Comparison of ENCODE assay signal across 20 cellular contexts in genomic region chr12:51401486-51401885, GRCh38. TPM values are rescaled to one million over a fixed set of nuclear protein-coding genes. Genes with fewer than 3 reads are reported as not detected.
DNase-seq lines count a peak whose midpoint lies in the region; ATAC-seq, FAIRE-seq and TF ChIP-seq lines count a peak whose summit lies in the region.
"Had no signal": no experiment of that assay in that cellular context is flagged by ENCODE, and none has a peak within 500 bp of the region (broad histone marks: within the 10 kb centered on the region; RNA-seq: fewer than 3 reads in every experiment).

No MANE protein-coding gene starts in this region.

- CTCF ChIA-PET in K562 (lab: Yijun Ruan, JAX; ENCODE audit: low intra/inter-chr PET ratio) = no interaction called here

- H3K4me1 ChIP-seq in K562 (replicated peaks in 1 of 2; ENCODE audit: control insufficient read depth in 2 of 2, insufficient read depth in 2 of 2, low read length in 2 of 2) (peaks cover 2 to 5% of the 10 kb centered on the region in 2 experiments; a peak in 2 of 5 replicates), endodermal cell (ENCODE audit: control insufficient read depth, insufficient read depth, low read length) (peaks cover 3% of the 10 kb centered on the region), neuronal stem cell (ENCODE audit: control insufficient read depth in 2 of 2, insufficient read depth in 1 of 2, low read depth in 1 of 2, low read length in 2 of 2) (no peaks in the 10 kb centered on the region)

- no peak overlapping the region for H2BK5ac ChIP-seq in neuronal stem cell (ENCODE audit: low read length)

- no peak overlapping the region for H3K27ac Mint-ChIP-seq in endodermal cell
- H3K27ac Mint-ChIP-seq: CD4-positive, alpha-beta T cell had no signal

- no TSS peak for BruUV-seq in K562 (replicated peaks; lab: Mats Ljungman, UMichigan)

- POLR2A ChIA-PET in K562 (lab: Yijun Ruan, JAX) = interaction anchor here (1.3 kb wide), 1 partner anchor 15 kb away, joined by 4 read pairs; no protein-coding TSS in a partner anchor

- no peaks in the 10 kb centered on the region for H3K27me3 Mint-ChIP-seq in endodermal cell (ENCODE audit: insufficient read depth)
- H3K27me3 Mint-ChIP-seq: CD4-positive, alpha-beta T cell had no signal

- peak overlapping the region; percentile 71 for H2BK15ac ChIP-seq in neuronal stem cell (ENCODE audit: low read length)

- no peak for DNase-seq in K562 (ENCODE audit: extremely low read depth in 1 of 4, low spot score in 3 of 4)
- DNase-seq in endodermal cell = peak; percentile 29
- DNase-seq in neuronal stem cell (ENCODE audit: low spot score) = no peak
- DNase-seq in dermis blood vessel endothelial cell = no peak
- no peak for DNase-seq in left cardiac atrium
- DNase-seq in omental fat pad (ENCODE audit: low spot score) = no peak
- DNase-seq in DMS53 treated with DMSO at 0.1 percent for 48 hours (lab: John Stamatoyannopoulos, UW; ENCODE audit: unreplicated experiment) = no peak
- DNase-seq: ACHN; Calu3; CD4-positive, alpha-beta T cell; DND-41; EL; HCEC 1CT had no signal

- H3K79me2 ChIP-seq in K562 (ENCODE audit: control insufficient read depth, insufficient read depth, low read length) = no peaks in the 10 kb centered on the region

- H3K27ac ChIP-seq in K562 (ENCODE audit: extremely low read depth, low read depth, low read length) = no peak overlapping the region
- H3K27ac ChIP-seq in endodermal cell (ENCODE audit: low read depth, low read length) = no peak overlapping the region
- H3K27ac ChIP-seq in neuronal stem cell (replicated peaks; ENCODE audit: low read length) = no peak overlapping the region
- H3K27ac ChIP-seq: C4-2B had no signal

- WGBS in K562 (ENCODE audit: insufficient coverage, low coverage, missing lambda C conversion rate) = 62% methylated on average over 13 of the region's 13 CpGs
- 93 to 97% methylated on average over 13 of the region's 13 CpGs for whole genome bisulfite sequencing in endodermal cell (ENCODE audit: insufficient coverage in 1 of 2, insufficient read length in 1 of 2), 2 experiments
- no CpG with 5 or more reads among the region's 13 CpGs for WGBS in neuronal stem cell (ENCODE audit: extremely low coverage in 2 of 2, insufficient read length in 2 of 2, insufficient replicate concordance in 1 of 2), 2 donors

- H3K4me2 ChIP-seq in K562 (ENCODE audit: insufficient read depth, low read length) = no peak overlapping the region
- no peak overlapping the region for H3K4me2 ChIP-seq in neuronal stem cell (ENCODE audit: insufficient read depth, low read length, poor library complexity, severe bottlenecking)

- ATAC-seq in K562 = no peak
- ATAC-seq in left cardiac atrium = no peak
- no peak for ATAC-seq in omental fat pad (ENCODE audit: low FRiP score)
- ATAC-seq: GM12878 had no signal

- peak overlapping the region; percentile 28 for H2AK5ac ChIP-seq in neuronal stem cell (ENCODE audit: low read depth, low read length)

- H3K23ac ChIP-seq in neuronal stem cell (ENCODE audit: low read depth, low read length, poor library complexity) = no peak overlapping the region

- no peaks in the 10 kb centered on the region for H3K79me1 ChIP-seq in neuronal stem cell (ENCODE audit: low read depth, low read length)

- no peak overlapping the region for H3K4me3 Mint-ChIP-seq in endodermal cell
- H3K4me3 Mint-ChIP-seq: CD4-positive, alpha-beta T cell had no signal

- H3K9ac ChIP-seq in K562 (ENCODE audit: insufficient read depth in 1 of 2, low read depth in 2 of 2, low read length in 2 of 2) (no peak overlapping the region), endodermal cell (ENCODE audit: extremely low read depth, low read length, poor library complexity, severe bottlenecking) (no peak overlapping the region), neuronal stem cell (ENCODE audit: low read depth, low read length, poor library complexity) (no peak overlapping the region)

- no peaks in the 10 kb centered on the region for H4K20me1 ChIP-seq in K562 (replicated peaks; ENCODE audit: control insufficient read depth, insufficient read depth, low read length)

- H3K9me3 Mint-ChIP-seq in endodermal cell = no peaks in the 10 kb centered on the region
- H3K9me3 Mint-ChIP-seq: CD4-positive, alpha-beta T cell had no signal

- TF ChIP-seq CTCF in K562 (IDR thresholded peaks at IDR 0.05 in 2 of 3, conservative IDR thresholded peaks at IDR 0.05 in 1 of 3; ENCODE audit: insufficient read depth in 2 of 3, low read depth in 1 of 3, low read length in 3 of 3) (no peak), endodermal cell (conservative IDR thresholded peaks at IDR 0.05) (no peak), omental fat pad (IDR thresholded peaks at IDR 0.05) (no peak)

- no peak for TF ChIP-seq RAD21 in K562 (CRISPR knock-in tag; conservative IDR thresholded peaks at IDR 0.05 in 1 of 2, IDR thresholded peaks at IDR 0.05 in 1 of 2)

- H4K91ac ChIP-seq in neuronal stem cell (ENCODE audit: low read depth, low read length, poor library complexity) = no peak overlapping the region

- TF ChIP-seq POLR2A in K562 (conservative IDR thresholded peaks at IDR 0.05) = no peak

- no peaks in the 10 kb centered on the region for H3K9me1 ChIP-seq in K562 (ENCODE audit: control insufficient read depth, insufficient read depth, low read length)

- TF ChIP-seq EP300 in K562 (IDR thresholded peaks at IDR 0.05; ENCODE audit: low read length) = no peak

- H3K14ac ChIP-seq in neuronal stem cell (ENCODE audit: low read length) = no peak overlapping the region

- no peak overlapping the region for H2BK12ac ChIP-seq in neuronal stem cell (ENCODE audit: low read length)

- no peaks in the 10 kb centered on the region for H3K9me3 ChIP-seq in K562 (replicated peaks; ENCODE audit: control insufficient read depth, insufficient read depth, low read depth, low read length)
- no peaks in the 10 kb centered on the region for H3K9me3 ChIP-seq in endodermal cell (ENCODE audit: control insufficient read depth, low read length)
- H3K9me3 ChIP-seq in neuronal stem cell (replicated peaks in 1 of 2; ENCODE audit: control insufficient read depth in 2 of 2, insufficient read depth in 1 of 2, low read depth in 1 of 2, low read length in 2 of 2) = no peaks in the 10 kb centered on the region

- peak overlapping the region; percentile 23 for H4K8ac ChIP-seq in neuronal stem cell (ENCODE audit: low read depth, low read length)

- no peak overlapping the region for H2BK120ac ChIP-seq in neuronal stem cell (ENCODE audit: low read depth, low read length)

- in situ Hi-C loops in K562 (cut with MboI) = loop anchor here (25.0 kb wide), 1 partner anchor 611 kb away; the partner anchor contains the start of gene TAMALIN

- H3K4me1 Mint-ChIP-seq in endodermal cell = peaks cover 17% of the 10 kb centered on the region

- H3K36me3 ChIP-seq in K562 (ENCODE audit: control insufficient read depth, insufficient read depth, low read length) (no peaks in the 10 kb centered on the region), endodermal cell (ENCODE audit: control insufficient read depth, insufficient read depth, low read length) (no peaks in the 10 kb centered on the region), neuronal stem cell (replicated peaks in 1 of 2; ENCODE audit: control insufficient read depth in 2 of 2, insufficient read depth in 2 of 2, low read length in 2 of 2) (no peaks in the 10 kb centered on the region)

- FAIRE-seq in K562 (lab: Jason Lieb, UNC) = no peak
- FAIRE-seq: A204.1, GM12878, H1 had no signal

- H3K4me3 ChIP-seq in K562 = no peak overlapping the region
- no peak overlapping the region for H3K4me3 ChIP-seq in endodermal cell (ENCODE audit: low read length)
- H3K4me3 ChIP-seq in neuronal stem cell (ENCODE audit: low read length in 2 of 2) = no peak overlapping the region
- H3K4me3 ChIP-seq: GM12878 had no signal

- H3K36me3 Mint-ChIP-seq in endodermal cell (ENCODE audit: low read depth) = no peaks in the 10 kb centered on the region

- no peak overlapping the region for H3K4ac ChIP-seq in neuronal stem cell (ENCODE audit: low read length)

- intact Hi-C loops in K562 (cut with micrococcal nuclease) (no loop called here), left cardiac atrium (cut with DNase I) (no loop called here)

- H3K27me3 ChIP-seq in K562 (ENCODE audit: control insufficient read depth in 2 of 2, insufficient read depth in 2 of 2, low read length in 2 of 2) (peaks cover 0 to 7% of the 10 kb centered on the region in 2 experiments; a peak in 1 of 5 replicates), endodermal cell (ENCODE audit: control insufficient read depth, insufficient read depth, low read length, poor library complexity, severe bottlenecking) (no peaks in the 10 kb centered on the region), neuronal stem cell (ENCODE audit: control insufficient read depth in 3 of 3, insufficient read depth in 3 of 3, low read depth in 1 of 3, low read length in 3 of 3) (peaks cover 0 to 57% (median 0%) of the 10 kb centered on the region in 3 experiments)

- H2AFZ ChIP-seq in K562 (ENCODE audit: low read depth, low read length) = 0 out of 2 replicates have a peak overlapping the region, but pooled peaks have one; percentile 1
- no peak overlapping the region for H2AFZ ChIP-seq in neuronal stem cell (ENCODE audit: low read length)

- H3K18ac ChIP-seq in neuronal stem cell (ENCODE audit: low read length) = no peak overlapping the region

RNA-seq across cellular contexts. Expression of gene GALNT6, which starts 10.3 kb away (rescaled TPM):
- 20.4 and 37.7 TPM in 2 replicates for total RNA-seq in K562 (2011; cell fraction: chromatin; rRNA removed; ENCODE audit: low replicate concordance)
- total RNA-seq in K562 (2011; cell fraction: nucleolus; rRNA removed) = 22.1 and 26.2 TPM in 2 replicates
- total RNA-seq in K562 (2011; cell fraction: nucleoplasm; rRNA removed) = 15.3 and 17.9 TPM in 2 replicates
- total RNA-seq in K562 (2014; rRNA removed) (7.4 and 12.3 TPM in 2 replicates), K562 (2014; rRNA removed; fragmentation: Illumina TruSeq; extraction: Trizol) (4.5 and 5.1 TPM in 2 replicates), K562 (2015; rRNA removed; fragmentation: Illumina TruSeq; extraction: Trizol) (1.8 and 2.7 TPM in 2 replicates), K562 (2021) (7.7 and 8.8 TPM in 2 replicates), endodermal cell (10 to 100 TPM; 13.9 to 19.1 TPM), dermis blood vessel endothelial cell (19.9 and 38.8 TPM in 2 replicates), left cardiac atrium (1 to 10 TPM; 3.6 to 4.4 TPM), omental fat pad (10 to 100 TPM in 3 of 4 donors, 1 to 10 TPM in 1; 4.2 to 12.9 (median 10.7) TPM)
- polyA plus RNA-seq in K562 (2011; rRNA removed) (7.2 and 8.1 TPM in 2 replicates), K562 (2014; fragmentation: Illumina TruSeq; extraction: Trizol) (6.7 and 8.6 TPM in 2 replicates), K562 (2014; fragmentation: Nextera tagmentation; extraction: Ambion mirVana) (1 to 10 TPM; 1.5 to 2.4 TPM), K562 (2014; rRNA removed) (2.8 and 7.0 TPM in 2 replicates)
- polyA plus RNA-seq in K562 (2011; cell fraction: cytosol; rRNA removed) = 6.9 and 10.1 TPM in 2 replicates
- polyA plus RNA-seq in K562 (2011; cell fraction: nucleus; rRNA removed) = 6.3 and 9.5 TPM in 2 replicates
- 4.5 and 6.8 TPM in 2 replicates for polyA plus RNA-seq in K562 (2012)
- polyA minus RNA-seq in K562 (2011; rRNA and poly(A)+ RNA removed) = 9.1 and 9.4 TPM in 2 replicates
- 1.8 and 4.4 TPM in 2 replicates for polyA minus RNA-seq in K562 (2011; cell fraction: cytosol; rRNA and poly(A)+ RNA removed)
- polyA minus RNA-seq in K562 (2011; cell fraction: nucleus; rRNA and poly(A)+ RNA removed) = 9.3 and 12.7 TPM in 2 replicates
- polyA plus RNA-seq in endodermal cell (2013, experiment 1 of 2) = 2.7 TPM
- 2.1 TPM for polyA plus RNA-seq in endodermal cell (2013, experiment 2 of 2)
- polyA plus RNA-seq in neuronal stem cell (2013, experiment 1 of 2) = 0.21 TPM
- 0.03 TPM for polyA plus RNA-seq in neuronal stem cell (2013, experiment 2 of 2)

RNA-seq across cellular contexts. Expression of gene SLC4A8, which starts 23.1 kb away (rescaled TPM):
- 0.51 and 0.88 TPM in 2 replicates for total RNA-seq in K562 (2011; cell fraction: chromatin; rRNA removed; ENCODE audit: low replicate concordance)
- total RNA-seq in K562 (2011; cell fraction: nucleolus; rRNA removed) = 0.33 and 0.39 TPM in 2 replicates
- 0.31 TPM in 1 of 2 replicates, not detected in the other for total RNA-seq in K562 (2011; cell fraction: nucleoplasm; rRNA removed)
- total RNA-seq in K562 (2014; rRNA removed) (0.04 and 1.5 TPM in 2 replicates), K562 (2014; rRNA removed; fragmentation: Illumina TruSeq; extraction: Trizol) (0.04 and 0.06 TPM in 2 replicates), K562 (2015; rRNA removed; fragmentation: Illumina TruSeq; extraction: Trizol) (0.07 and 0.41 TPM in 2 replicates), K562 (2021) (not detected in 2 replicates), endodermal cell (10 to 100 TPM; 25.8 to 26.4 TPM), dermis blood vessel endothelial cell (1.3 and 1.7 TPM in 2 replicates), left cardiac atrium (under 1 TPM; 0.29 to 0.71 TPM), omental fat pad (1 to 10 TPM in 3 of 4 donors, under 1 TPM in 1; 0.37 to 4.7 (median 1.8) TPM)
- polyA plus RNA-seq in K562 (2011; rRNA removed) (0.35 and 0.62 TPM in 2 replicates), K562 (2014; fragmentation: Illumina TruSeq; extraction: Trizol) (0.15 and 0.25 TPM in 2 replicates), K562 (2014; fragmentation: Nextera tagmentation; extraction: Ambion mirVana) (under 1 TPM in 1 of 2 experiments, not detected in 1; 0.06 TPM), K562 (2014; rRNA removed) (0.12 and 0.24 TPM in 2 replicates)
- 0.22 and 0.51 TPM in 2 replicates for polyA plus RNA-seq in K562 (2011; cell fraction: cytosol; rRNA removed)
- polyA plus RNA-seq in K562 (2011; cell fraction: nucleus; rRNA removed) = 0.70 and 0.79 TPM in 2 replicates
- polyA plus RNA-seq in K562 (2012) = 0.08 and 0.10 TPM in 2 replicates
- polyA minus RNA-seq in K562 (2011; rRNA and poly(A)+ RNA removed) = 0.25 and 0.33 TPM in 2 replicates
- polyA minus RNA-seq in K562 (2011; cell fraction: cytosol; rRNA and poly(A)+ RNA removed) = not detected in 2 replicates
- polyA minus RNA-seq in K562 (2011; cell fraction: nucleus; rRNA and poly(A)+ RNA removed) = 0.13 and 0.78 TPM in 2 replicates
- polyA plus RNA-seq in endodermal cell (2013, experiment 1 of 2) = 22.8 TPM
- polyA plus RNA-seq in endodermal cell (2013, experiment 2 of 2) = 19.0 TPM
- 6.1 TPM for polyA plus RNA-seq in neuronal stem cell (2013, experiment 1 of 2)
- polyA plus RNA-seq in neuronal stem cell (2013, experiment 2 of 2) = 6.1 TPM
- total RNA-seq: HT-29 had no signal

RNA-seq across cellular contexts. Expression of gene CELA1, which starts 55.0 kb away (rescaled TPM):
- not detected in 2 replicates for total RNA-seq in K562 (2011; cell fraction: chromatin; rRNA removed; ENCODE audit: low replicate concordance)
- total RNA-seq in K562 (2011; cell fraction: nucleolus; rRNA removed) = not detected in 2 replicates
- total RNA-seq in K562 (2011; cell fraction: nucleoplasm; rRNA removed) = not detected in 2 replicates
- total RNA-seq in K562 (2014; rRNA removed) (not detected in 2 replicates), K562 (2014; rRNA removed; fragmentation: Illumina TruSeq; extraction: Trizol) (not detected in 2 replicates), K562 (2015; rRNA removed; fragmentation: Illumina TruSeq; extraction: Trizol) (not detected in 2 replicates), K562 (2021) (0.22 TPM in 1 of 2 replicates, not detected in the other), endodermal cell (not detected), dermis blood vessel endothelial cell (not detected in 2 replicates), left cardiac atrium (not detected), omental fat pad (not detected)
- polyA plus RNA-seq in K562 (2011; rRNA removed) (not detected in 2 replicates), K562 (2014; fragmentation: Illumina TruSeq; extraction: Trizol) (not detected in 2 replicates), K562 (2014; fragmentation: Nextera tagmentation; extraction: Ambion mirVana) (under 1 TPM; 0.06 to 0.27 TPM), K562 (2014; rRNA removed) (not detected in 2 replicates)
- not detected in 2 replicates for polyA plus RNA-seq in K562 (2011; cell fraction: cytosol; rRNA removed)
- polyA plus RNA-seq in K562 (2011; cell fraction: nucleus; rRNA removed) = not detected in 2 replicates
- polyA plus RNA-seq in K562 (2012) = 0.10 and 0.25 TPM in 2 replicates
- not detected in 2 replicates for polyA minus RNA-seq in K562 (2011; rRNA and poly(A)+ RNA removed)
- not detected in 2 replicates for polyA minus RNA-seq in K562 (2011; cell fraction: cytosol; rRNA and poly(A)+ RNA removed)
- polyA minus RNA-seq in K562 (2011; cell fraction: nucleus; rRNA and poly(A)+ RNA removed) = not detected in 2 replicates
- not detected for polyA plus RNA-seq in endodermal cell (2013, experiment 1 of 2)
- not detected for polyA plus RNA-seq in endodermal cell (2013, experiment 2 of 2)
- polyA plus RNA-seq in neuronal stem cell (2013, experiment 1 of 2) = not detected
- polyA plus RNA-seq in neuronal stem cell (2013, experiment 2 of 2) = not detected
- total RNA-seq: Calu3, G401, GM12878, H1, HT-29 had no signal
- polyA plus RNA-seq: BJ, GM12878 had no signal
